ENCODE assay signal across 1 cellular context in the genomic region with DNA sequence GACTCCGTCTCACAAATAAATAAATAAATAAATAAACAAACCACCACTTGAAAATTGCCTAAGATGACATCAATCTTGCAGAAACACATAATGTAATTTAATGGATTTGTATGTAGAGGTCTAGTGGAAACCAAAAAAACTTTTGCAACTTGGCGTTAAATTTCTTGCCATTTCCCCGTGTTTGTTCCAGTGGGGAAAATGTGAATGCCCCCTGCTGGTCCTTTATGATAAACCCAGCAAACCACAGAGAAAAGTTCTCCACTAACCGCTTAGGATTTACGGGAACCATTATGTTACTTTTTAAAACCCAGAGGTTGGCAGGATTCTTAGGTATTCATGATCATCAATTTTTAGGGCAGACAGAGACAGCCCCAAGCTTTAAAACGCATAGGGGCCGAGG.
TF ChIP-seq lines count a peak whose summit lies in the region.

No MANE protein-coding gene starts in this region.

TF ChIP-seq in GM23338, 12 proteins besides CTCF, POLR2A, EP300 and RAD21 (continued from another document):
- TF ChIP-seq, protein P1, sequence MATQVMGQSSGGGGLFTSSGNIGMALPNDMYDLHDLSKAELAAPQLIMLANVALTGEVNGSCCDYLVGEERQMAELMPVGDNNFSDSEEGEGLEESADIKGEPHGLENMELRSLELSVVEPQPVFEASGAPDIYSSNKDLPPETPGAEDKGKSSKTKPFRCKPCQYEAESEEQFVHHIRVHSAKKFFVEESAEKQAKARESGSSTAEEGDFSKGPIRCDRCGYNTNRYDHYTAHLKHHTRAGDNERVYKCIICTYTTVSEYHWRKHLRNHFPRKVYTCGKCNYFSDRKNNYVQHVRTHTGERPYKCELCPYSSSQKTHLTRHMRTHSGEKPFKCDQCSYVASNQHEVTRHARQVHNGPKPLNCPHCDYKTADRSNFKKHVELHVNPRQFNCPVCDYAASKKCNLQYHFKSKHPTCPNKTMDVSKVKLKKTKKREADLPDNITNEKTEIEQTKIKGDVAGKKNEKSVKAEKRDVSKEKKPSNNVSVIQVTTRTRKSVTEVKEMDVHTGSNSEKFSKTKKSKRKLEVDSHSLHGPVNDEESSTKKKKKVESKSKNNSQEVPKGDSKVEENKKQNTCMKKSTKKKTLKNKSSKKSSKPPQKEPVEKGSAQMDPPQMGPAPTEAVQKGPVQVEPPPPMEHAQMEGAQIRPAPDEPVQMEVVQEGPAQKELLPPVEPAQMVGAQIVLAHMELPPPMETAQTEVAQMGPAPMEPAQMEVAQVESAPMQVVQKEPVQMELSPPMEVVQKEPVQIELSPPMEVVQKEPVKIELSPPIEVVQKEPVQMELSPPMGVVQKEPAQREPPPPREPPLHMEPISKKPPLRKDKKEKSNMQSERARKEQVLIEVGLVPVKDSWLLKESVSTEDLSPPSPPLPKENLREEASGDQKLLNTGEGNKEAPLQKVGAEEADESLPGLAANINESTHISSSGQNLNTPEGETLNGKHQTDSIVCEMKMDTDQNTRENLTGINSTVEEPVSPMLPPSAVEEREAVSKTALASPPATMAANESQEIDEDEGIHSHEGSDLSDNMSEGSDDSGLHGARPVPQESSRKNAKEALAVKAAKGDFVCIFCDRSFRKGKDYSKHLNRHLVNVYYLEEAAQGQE (IDR thresholded peaks at IDR 0.05; ENCODE audit: unreplicated experiment), result no peak
- no peak for TF ChIP-seq NANOG (IDR thresholded peaks at IDR 0.05; ENCODE audit: borderline replicate concordance)
